27 cellular contexts compared by ENCODE assay signal in genomic region chr9:13125261-13125660, GRCh38.
"Had no signal": no experiment of that assay in that cellular context is flagged by ENCODE, and none has a peak within 500 bp of the region (broad histone marks: within the 10 kb centered on the region; RNA-seq: fewer than 3 reads in every experiment).

No MANE protein-coding gene starts in this region.

- H3K27me3 ChIP-seq: body of pancreas, esophagus muscularis mucosa, gastroesophageal sphincter, heart right ventricle had no signal

- H3K27ac ChIP-seq: body of pancreas, esophagus muscularis mucosa, heart right ventricle had no signal

- H3K9me3 ChIP-seq: body of pancreas, esophagus muscularis mucosa, gastroesophageal sphincter, heart right ventricle had no signal

- ATAC-seq: activated T-cell treated with anti-CD3 and anti-CD28 coated beads, Interleukin-2, amount 50 U/mL, for 72 hours; body of pancreas; effector memory CD8-positive, alpha-beta T cell; gastroesophageal sphincter; heart right ventricle had no signal

- H3K4me3 ChIP-seq: body of pancreas, esophagus muscularis mucosa, gastroesophageal sphincter, heart right ventricle had no signal

- H3K4me1 ChIP-seq: body of pancreas, heart right ventricle had no signal

- DNase-seq: activated CD4-positive, alpha-beta memory T cell treated with anti-CD3 and anti-CD28 coated beads, Interleukin-2, amount 10 ng/mL, durations not matched to agents 7 days and 5 days; activated CD4-positive, alpha-beta T cell treated with anti-CD3 and anti-CD28 coated beads for 1 hour; activated CD4-positive, alpha-beta T cell treated with anti-CD3 and anti-CD28 coated beads for 4 hours; activated CD4-positive, alpha-beta T cell treated with anti-CD3 and anti-CD28 coated beads, Interleukin-2, amount 10 ng/mL, durations not matched to agents 7 days and 5 days; activated CD4-positive, alpha-beta T cell treated with anti-CD3 and anti-CD28 coated beads, Interleukin-2, amount 50 U/mL, for 4 hours; activated CD4-positive, CD25-positive, alpha-beta regulatory T cell; activated CD8-positive, alpha-beta memory T cell treated with anti-CD3 and anti-CD28 coated beads, Interleukin-2, amount 50 U/mL, for 48 hours; activated gamma-delta T cell treated with Interleukin-2 at 50 U/mL for 16 hours; activated naive CD4-positive, alpha-beta T cell treated with anti-CD3 and anti-CD28 coated beads, Interleukin-2, amount 50 U/mL, for 16 hours; activated naive CD4-positive, alpha-beta T cell treated with Interleukin-2 at 50 U/mL for 16 hours; activated T-cell treated with anti-CD3 and anti-CD28 coated beads for 4 hours; activated T-cell treated with anti-CD3 and anti-CD28 coated beads, Interleukin-2, amount 50 U/mL, for 24 hours; activated T-cell treated with anti-CD3 and anti-CD28 coated beads, Interleukin-2, amount 50 U/mL, for 72 hours; amniotic stem cell; anterior cingulate cortex; body of pancreas; caudate nucleus; cortex of kidney; dermis blood vessel endothelial cell; effector CD4-positive, alpha-beta T cell; effector memory CD8-positive, alpha-beta T cell; erythroblast; foreskin melanocyte; heart right ventricle; T-helper 2 cell had no signal
